26 cellular contexts compared by ENCODE assay signal in the genomic region with DNA sequence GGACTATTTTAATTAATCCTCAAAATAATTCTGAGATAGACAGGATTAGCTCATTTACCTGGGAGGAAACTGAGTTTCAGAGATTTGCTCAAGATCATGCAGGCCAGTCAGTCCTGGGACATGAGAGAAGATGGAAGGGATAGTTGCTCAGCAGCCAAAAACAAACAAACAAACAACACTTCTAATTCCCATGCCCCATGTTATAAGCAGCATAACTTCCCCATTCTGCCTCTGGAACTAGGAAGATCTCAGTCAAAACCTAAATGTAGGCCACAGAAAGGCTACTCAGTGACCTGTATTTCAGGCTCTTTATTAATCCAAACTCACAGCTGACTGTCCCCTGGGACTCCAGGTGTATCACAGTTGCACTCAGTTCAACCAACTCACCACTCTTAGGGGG.
"Had no signal": no experiment of that assay in that cellular context is flagged by ENCODE, and none has a peak within 500 bp of the region (broad histone marks: within the 10 kb centered on the region; RNA-seq: fewer than 3 reads in every experiment).

No MANE protein-coding gene starts in this region.

- H3K4me1 ChIP-seq: pancreas, prostate gland, right lobe of liver, sigmoid colon, stomach, thyroid gland, tibial nerve, upper lobe of right lung, uterus had no signal

- H3K27ac Mint-ChIP-seq: naive thymus-derived CD8-positive, alpha-beta T cell; natural killer cell treated with Interleukin-12 subunit alpha and Interleukin-12 subunit beta and Interleukin-15 and Interleukin-18, amount 100 ng/mL, for 72 hours; nephron progenitor cell; stimulated activated effector memory CD8-positive, alpha-beta T cell treated with anti-CD3 and anti-CD28 coated beads, Interleukin-12 subunit alpha, Interleukin-12 subunit beta, amount 100 ng/mL, for 72 hours; stimulated activated naive B cell treated with anti-CD40 and anti-IgM and Interleukin-4, amounts not matched to agents 10 μg/mL and 1 μg/mL and 100 μg/mL, for 72 hours; stimulated activated naive CD8-positive, alpha-beta T cell treated with anti-CD3 and anti-CD28 coated beads, Interleukin-15, Interleukin-2, amounts not matched to agents 100 ng/mL and 50 ng/mL, for 24 hours; type B pancreatic cell had no signal

- H3K4me1 Mint-ChIP-seq: naive thymus-derived CD8-positive, alpha-beta T cell; nephron progenitor cell; neural crest cell; stimulated activated effector memory CD8-positive, alpha-beta T cell treated with anti-CD3 and anti-CD28 coated beads, Interleukin-12 subunit alpha, Interleukin-12 subunit beta, amount 100 ng/mL, for 72 hours; stimulated activated naive B cell treated with anti-CD40 and anti-IgM and Interleukin-4, amounts not matched to agents 10 μg/mL and 1 μg/mL and 100 μg/mL, for 72 hours had no signal

- ATAC-seq: naive thymus-derived CD8-positive, alpha-beta T cell; natural killer cell treated with Interleukin-12 subunit alpha and Interleukin-12 subunit beta and Interleukin-15 and Interleukin-18, amount 100 ng/mL, for 72 hours; pancreas; right cardiac atrium; right lobe of liver; stimulated activated effector memory CD8-positive, alpha-beta T cell treated with anti-CD3 and anti-CD28 coated beads, Interleukin-12 subunit alpha, Interleukin-12 subunit beta, amount 100 ng/mL, for 72 hours; stimulated activated naive B cell treated with anti-CD40 and anti-IgM and Interleukin-4, amounts not matched to agents 10 μg/mL and 1 μg/mL and 100 μg/mL, for 72 hours; upper lobe of right lung had no signal

- H3K27me3 ChIP-seq: neutrophil, pancreas, right lobe of liver, sigmoid colon, stomach, thyroid gland, tibial nerve, upper lobe of right lung, uterus had no signal

- H3K4me3 ChIP-seq: pancreas, prostate gland, right lobe of liver, sigmoid colon, stomach, thoracic aorta, thyroid gland, tibial nerve, upper lobe of right lung, uterus had no signal

- H3K27me3 Mint-ChIP-seq: natural killer cell treated with Interleukin-12 subunit alpha and Interleukin-12 subunit beta and Interleukin-15 and Interleukin-18, amount 100 ng/mL, for 72 hours; stimulated activated naive B cell treated with anti-CD40 and anti-IgM and Interleukin-4, amounts not matched to agents 10 μg/mL and 1 μg/mL and 100 μg/mL, for 72 hours; stimulated activated naive CD8-positive, alpha-beta T cell treated with anti-CD3 and anti-CD28 coated beads, Interleukin-15, Interleukin-2, amounts not matched to agents 100 ng/mL and 50 ng/mL, for 24 hours; type B pancreatic cell had no signal

- DNase-seq: naive thymus-derived CD8-positive, alpha-beta T cell; nephron progenitor cell; pancreas; right cardiac atrium; right lobe of liver; sigmoid colon; small intestine; stimulated activated CD4-positive, alpha-beta T cell treated with anti-CD3 and anti-CD28 coated beads, Interleukin-15, amount 100 ng/mL, for 24 hours; stimulated activated CD4-positive, alpha-beta T cell treated with anti-CD3 and anti-CD28 coated beads, Interleukin-2, amount 100 ng/mL, for 24 hours; stimulated activated CD4-positive, alpha-beta T cell treated with anti-CD3 and anti-CD28 coated beads, Interleukin-2, amount 100 ng/mL, for 48 hours; stimulated activated CD4-positive, alpha-beta T cell treated with anti-CD3 and anti-CD28 coated beads, Interleukin-4, amount 100 ng/mL, for 24 hours; stimulated activated naive B cell treated with anti-CD40 and anti-IgM and Interleukin-4, amounts not matched to agents 10 μg/mL and 1 μg/mL and 100 μg/mL, for 72 hours; stimulated activated naive CD4-positive, alpha-beta T cell treated with Interleukin-2 at 50 U/mL for 16 hours; stomach; thyroid gland; upper lobe of right lung; uterus had no signal

- H3K27ac ChIP-seq: neutrophil, pancreas, prostate gland, right lobe of liver, sigmoid colon, stomach, thoracic aorta, thyroid gland, tibial nerve, upper lobe of right lung, uterus had no signal

- H3K9me3 ChIP-seq: neutrophil, pancreas, prostate gland, right lobe of liver, sigmoid colon, stomach, thoracic aorta, thyroid gland, tibial nerve, upper lobe of right lung, uterus had no signal

- H3K4me3 Mint-ChIP-seq: naive thymus-derived CD8-positive, alpha-beta T cell; natural killer cell treated with Interleukin-12 subunit alpha and Interleukin-12 subunit beta and Interleukin-15 and Interleukin-18, amount 100 ng/mL, for 72 hours; nephron progenitor cell; neural crest cell; stimulated activated effector memory CD8-positive, alpha-beta T cell treated with anti-CD3 and anti-CD28 coated beads, Interleukin-12 subunit alpha, Interleukin-12 subunit beta, amount 100 ng/mL, for 72 hours; stimulated activated naive B cell treated with anti-CD40 and anti-IgM and Interleukin-4, amounts not matched to agents 10 μg/mL and 1 μg/mL and 100 μg/mL, for 72 hours; stimulated activated naive CD8-positive, alpha-beta T cell treated with anti-CD3 and anti-CD28 coated beads, Interleukin-15, Interleukin-2, amounts not matched to agents 100 ng/mL and 50 ng/mL, for 24 hours; type B pancreatic cell had no signal

- H3K36me3 ChIP-seq: neutrophil, pancreas, prostate gland, right lobe of liver, sigmoid colon, stomach, thoracic aorta, thyroid gland, tibial nerve, upper lobe of right lung, uterus had no signal

- H3K36me3 Mint-ChIP-seq: naive thymus-derived CD8-positive, alpha-beta T cell; natural killer cell treated with Interleukin-12 subunit alpha and Interleukin-12 subunit beta and Interleukin-15 and Interleukin-18, amount 100 ng/mL, for 72 hours; stimulated activated effector memory CD8-positive, alpha-beta T cell treated with anti-CD3 and anti-CD28 coated beads, Interleukin-12 subunit alpha, Interleukin-12 subunit beta, amount 100 ng/mL, for 72 hours; stimulated activated naive B cell treated with anti-CD40 and anti-IgM and Interleukin-4, amounts not matched to agents 10 μg/mL and 1 μg/mL and 100 μg/mL, for 72 hours; type B pancreatic cell had no signal
